In genomic region chr10:47009215-47009838, GRCh38 we compare ENCODE assay signal across 17 cellular contexts.
A peak's percentile ranks its signal among the peaks of the same experiment; 100 is the strongest.
DNase-seq lines count a peak whose midpoint lies in the region; ATAC-seq and TF ChIP-seq lines count a peak whose summit lies in the region.
"Had no signal": no experiment of that assay in that cellular context is flagged by ENCODE, and none has a peak within 500 bp of the region (broad histone marks: within the 10 kb centered on the region; RNA-seq: fewer than 3 reads in every experiment).

No MANE protein-coding gene starts in this region.

- H3K27me3 ChIP-seq in GM23248 (replicated peaks; ENCODE audit: insufficient read depth) = no peaks in the 10 kb centered on the region
- H3K27me3 ChIP-seq in mucosa of rectum (ENCODE audit: control insufficient read depth in 2 of 2, insufficient read depth in 2 of 2, low read length in 2 of 2) = no peaks in the 10 kb centered on the region
- no peaks in the 10 kb centered on the region for H3K27me3 ChIP-seq in transverse colon
- peaks cover 3% of the 10 kb centered on the region for H3K27me3 ChIP-seq in CD8-positive, alpha-beta memory T cell (ENCODE audit: insufficient read depth, low read length, poor library complexity, severe bottlenecking)

- H3K27ac ChIP-seq in GM23248 (peak overlapping the region; percentile 65), mucosa of rectum (ENCODE audit: low read depth in 2 of 2, low read length in 2 of 2) (peak overlapping the region; percentile 74 to 86), transverse colon (peak overlapping the region; percentile 61 to 79 (median 69))
- no peak overlapping the region for H3K27ac ChIP-seq in CD8-positive, alpha-beta memory T cell (ENCODE audit: low read depth, low read length)
- H3K27ac ChIP-seq: C4-2B, KMS-11 had no signal

- peaks cover 25% of the 10 kb centered on the region for H3F3A ChIP-seq in GM23248 (ENCODE audit: insufficient read depth)

- no peaks in the 10 kb centered on the region for H3K4me1 Mint-ChIP-seq in CD8-positive, alpha-beta memory T cell

- no peak overlapping the region for H2AFZ ChIP-seq in GM23248

- H3K4me3 Mint-ChIP-seq in CD8-positive, alpha-beta memory T cell = no peak overlapping the region
- H3K4me3 Mint-ChIP-seq: CD4-positive, alpha-beta T cell had no signal

- DNase-seq in GM23248 = no peak
- DNase-seq in LNCaP clone FGC (ENCODE audit: low read depth) = peak; percentile 8
- peak; percentile 48 for DNase-seq in transverse colon
- no peak for DNase-seq in RPMI8226
- no peak for DNase-seq in CD8-positive, alpha-beta memory T cell
- DNase-seq: ACHN; AML-193; CD4-positive, alpha-beta T cell; GF-D8; GOT3; H7 had no signal

- H3K4me3 ChIP-seq in GM23248 (no peak overlapping the region), LNCaP clone FGC (ENCODE audit: low read depth, low read length) (no peak overlapping the region), mucosa of rectum (ENCODE audit: low read length in 2 of 2) (no peak overlapping the region), transverse colon (no peak overlapping the region)
- H3K4me3 ChIP-seq in CD8-positive, alpha-beta memory T cell (ENCODE audit: low read length) = no peak overlapping the region
- H3K4me3 ChIP-seq: GM12878 had no signal

- intact Hi-C loops in transverse colon (cut with DNase I; ENCODE audit: low total_unique reads) = no loop called here

- peaks cover 0 to 2% (median 0%) of the 10 kb centered on the region in 5 donors for H3K9me3 Mint-ChIP-seq in CD8-positive, alpha-beta memory T cell
- H3K9me3 Mint-ChIP-seq: CD4-positive, alpha-beta T cell had no signal

- peaks cover 39% of the 10 kb centered on the region for H3K4me1 ChIP-seq in GM23248 (ENCODE audit: insufficient read depth)
- peaks cover 0 to 13% of the 10 kb centered on the region in 2 donors for H3K4me1 ChIP-seq in mucosa of rectum (ENCODE audit: control insufficient read depth in 2 of 2, insufficient read depth in 2 of 2, low read length in 2 of 2)
- H3K4me1 ChIP-seq in transverse colon = peaks cover 0 to 18% (median 8%) of the 10 kb centered on the region in 4 donors
- H3K4me1 ChIP-seq in CD8-positive, alpha-beta memory T cell (ENCODE audit: insufficient read depth, low read length) = no peaks in the 10 kb centered on the region

- no peak for TF ChIP-seq CTCF in LNCaP clone FGC (IDR thresholded peaks at IDR 0.05; ENCODE audit: control insufficient read depth, extremely low read depth, insufficient read depth)
- TF ChIP-seq CTCF in transverse colon (IDR thresholded peaks at IDR 0.05) = no peak

- no peak for TF ChIP-seq EP300 in transverse colon (IDR thresholded peaks at IDR 0.05; ENCODE audit: low read depth)

- no peak overlapping the region for H3K27ac Mint-ChIP-seq in CD8-positive, alpha-beta memory T cell
- H3K27ac Mint-ChIP-seq: CD4-positive, alpha-beta T cell had no signal

- in situ Hi-C loops in GM23248 (cut with MboI) = no loop called here
- in situ Hi-C loops in transverse colon (cut with MboI; ENCODE audit: low pct_ligation_motif_present in 1 of 4, low pct_unique_long_range_greater_than_20kb in 1 of 4, low sequenced_read_pairs in 3 of 4) = no loop called here

- H3K4me2 ChIP-seq in GM23248 (ENCODE audit: unreplicated experiment) = peak overlapping the region; percentile 24
- H3K4me2 ChIP-seq: KMS-11 had no signal

- H3K27me3 Mint-ChIP-seq in CD8-positive, alpha-beta memory T cell = peaks cover 7 to 28% of the 10 kb centered on the region in 2 donors
- H3K27me3 Mint-ChIP-seq: CD4-positive, alpha-beta T cell had no signal

- H3K9me2 ChIP-seq in GM23248 (ENCODE audit: insufficient read depth) = no peaks in the 10 kb centered on the region

- CTCF ChIA-PET in CD8-positive, alpha-beta memory T cell (lab: Charles Lee) = interaction anchor here (0.9 kb wide), 1 partner anchor 15 kb away, joined by 3 read pairs; no protein-coding TSS in a partner anchor

- no peak for TF ChIP-seq POLR2A in transverse colon (IDR thresholded peaks at IDR 0.05)

- H3K36me3 Mint-ChIP-seq in CD8-positive, alpha-beta memory T cell = no peaks in the 10 kb centered on the region

- H3K9ac ChIP-seq in GM23248 = no peak overlapping the region
- peak overlapping the region in 1 of 2 donors; percentile 48 for H3K9ac ChIP-seq in mucosa of rectum (ENCODE audit: low read depth in 1 of 2, low read length in 2 of 2)
- H3K9ac ChIP-seq: KMS-11 had no signal

- H3K9me3 ChIP-seq in GM23248 (ENCODE audit: low read depth) (no peaks in the 10 kb centered on the region), mucosa of rectum (ENCODE audit: control insufficient read depth in 2 of 2, low read length in 2 of 2) (no peaks in the 10 kb centered on the region), transverse colon (no peaks in the 10 kb centered on the region)
- no peaks in the 10 kb centered on the region for H3K9me3 ChIP-seq in CD8-positive, alpha-beta memory T cell (ENCODE audit: low read length)

- H3K79me2 ChIP-seq in GM23248 (ENCODE audit: insufficient read depth) = no peaks in the 10 kb centered on the region

- no peaks in the 10 kb centered on the region for H4K20me1 ChIP-seq in GM23248 (ENCODE audit: insufficient read depth)

- ATAC-seq in GM18870 (IDR thresholded peaks at IDR 0.05; ENCODE audit: unreplicated experiment) = no peak
- ATAC-seq: GM12878, HCT116 had no signal

- POLR2A ChIA-PET in CD8-positive, alpha-beta memory T cell (lab: Charles Lee) = no interaction called here

- 66 to 68% methylated on average over 7 of the region's 7 CpGs for WGBS in GM23248 (ENCODE audit: low coverage in 1 of 2, low lambda C conversion rate in 2 of 2, missing lambda C conversion rate in 2 of 2), 2 experiments
- 45 to 63% methylated on average over 4 to 7 of the region's 7 CpGs for WGBS in transverse colon (ENCODE audit: low coverage in 1 of 2), 2 donors

- H3K36me3 ChIP-seq in GM23248 (ENCODE audit: low read depth) = no peaks in the 10 kb centered on the region
- H3K36me3 ChIP-seq in mucosa of rectum (ENCODE audit: control insufficient read depth in 2 of 2, insufficient read depth in 2 of 2, low read length in 2 of 2) = no peaks in the 10 kb centered on the region
- no peaks in the 10 kb centered on the region for H3K36me3 ChIP-seq in transverse colon
- no peaks in the 10 kb centered on the region for H3K36me3 ChIP-seq in CD8-positive, alpha-beta memory T cell (ENCODE audit: insufficient read depth, low read length)

Comparison
In these comparisons a context has a peak if more than half of its experiments do, and no peak if none do; other contexts are left out.
1. DNase-seq: peak in LNCaP clone FGC (single experiment) and transverse colon (single experiment); none in GM23248 (single experiment), RPMI8226 (single experiment) and CD8-positive, alpha-beta memory T cell (0 of 5).